In the genomic region with DNA sequence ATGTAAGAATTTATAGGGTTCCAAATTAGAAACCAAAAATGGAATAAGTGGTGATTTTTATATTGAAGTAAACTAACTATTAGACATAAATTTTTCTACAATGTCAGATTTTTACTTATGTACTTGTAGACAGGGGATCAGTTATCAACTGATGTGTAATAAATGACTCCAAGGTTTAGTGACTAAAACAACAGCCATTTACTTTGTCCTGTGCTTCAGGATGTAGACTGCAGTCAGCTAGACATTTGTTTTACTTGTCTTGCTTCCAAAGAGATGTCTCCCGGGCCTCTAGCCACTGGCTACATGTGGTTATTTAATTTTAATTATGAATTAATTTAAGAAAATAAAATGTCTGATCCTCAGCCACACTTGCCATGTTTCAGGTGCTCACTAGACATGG, we compare ENCODE assay signal across 2 cellular contexts.
A peak's percentile ranks its signal among the peaks of the same experiment; 100 is the strongest.
TF ChIP-seq lines count a peak whose summit lies in the region.

No MANE protein-coding gene starts in this region.

TF ChIP-seq in SK-N-SH, 30 proteins besides CTCF, POLR2A, EP300 and RAD21:
- no peak for TF ChIP-seq SMC3 (IDR thresholded peaks at IDR 0.05; ENCODE audit: low read depth, low read length)
- TF ChIP-seq FOSL2 (IDR thresholded peaks at IDR 0.05; ENCODE audit: borderline replicate concordance, low read depth), result no peak
- TF ChIP-seq, protein P1, sequence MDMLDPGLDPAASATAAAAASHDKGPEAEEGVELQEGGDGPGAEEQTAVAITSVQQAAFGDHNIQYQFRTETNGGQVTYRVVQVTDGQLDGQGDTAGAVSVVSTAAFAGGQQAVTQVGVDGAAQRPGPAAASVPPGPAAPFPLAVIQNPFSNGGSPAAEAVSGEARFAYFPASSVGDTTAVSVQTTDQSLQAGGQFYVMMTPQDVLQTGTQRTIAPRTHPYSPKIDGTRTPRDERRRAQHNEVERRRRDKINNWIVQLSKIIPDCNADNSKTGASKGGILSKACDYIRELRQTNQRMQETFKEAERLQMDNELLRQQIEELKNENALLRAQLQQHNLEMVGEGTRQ (IDR thresholded peaks at IDR 0.05; ENCODE audit: borderline replicate concordance, low read depth, low read length), result no peak
- TF ChIP-seq, protein P2, sequence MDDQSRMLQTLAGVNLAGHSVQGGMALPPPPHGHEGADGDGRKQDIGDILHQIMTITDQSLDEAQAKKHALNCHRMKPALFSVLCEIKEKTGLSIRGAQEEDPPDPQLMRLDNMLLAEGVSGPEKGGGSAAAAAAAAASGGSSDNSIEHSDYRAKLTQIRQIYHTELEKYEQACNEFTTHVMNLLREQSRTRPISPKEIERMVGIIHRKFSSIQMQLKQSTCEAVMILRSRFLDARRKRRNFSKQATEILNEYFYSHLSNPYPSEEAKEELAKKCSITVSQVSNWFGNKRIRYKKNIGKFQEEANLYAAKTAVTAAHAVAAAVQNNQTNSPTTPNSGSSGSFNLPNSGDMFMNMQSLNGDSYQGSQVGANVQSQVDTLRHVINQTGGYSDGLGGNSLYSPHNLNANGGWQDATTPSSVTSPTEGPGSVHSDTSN (IDR thresholded peaks at IDR 0.05), result 0 out of 2 replicates have a peak, but pooled peaks have one; percentile 20

TF ChIP-seq in SK-N-SH treated with all-trans-retinoic acid at 6 μM for 48 hours, 23 proteins besides CTCF, POLR2A, EP300 and RAD21:
- no peak for TF ChIP-seq PPARA (CRISPR knock-in tag; IDR thresholded peaks at IDR 0.05; ENCODE audit: borderline replicate concordance)
